2 cellular contexts compared by ENCODE assay signal in genomic region chr5:135750506-135750905, GRCh38.
TF ChIP-seq lines count a peak whose summit lies in the region.

No MANE protein-coding gene starts in this region.

TF ChIP-seq in SK-N-SH, 30 proteins besides CTCF, POLR2A, EP300 and RAD21 (continued from another document):
- TF ChIP-seq, protein P1, sequence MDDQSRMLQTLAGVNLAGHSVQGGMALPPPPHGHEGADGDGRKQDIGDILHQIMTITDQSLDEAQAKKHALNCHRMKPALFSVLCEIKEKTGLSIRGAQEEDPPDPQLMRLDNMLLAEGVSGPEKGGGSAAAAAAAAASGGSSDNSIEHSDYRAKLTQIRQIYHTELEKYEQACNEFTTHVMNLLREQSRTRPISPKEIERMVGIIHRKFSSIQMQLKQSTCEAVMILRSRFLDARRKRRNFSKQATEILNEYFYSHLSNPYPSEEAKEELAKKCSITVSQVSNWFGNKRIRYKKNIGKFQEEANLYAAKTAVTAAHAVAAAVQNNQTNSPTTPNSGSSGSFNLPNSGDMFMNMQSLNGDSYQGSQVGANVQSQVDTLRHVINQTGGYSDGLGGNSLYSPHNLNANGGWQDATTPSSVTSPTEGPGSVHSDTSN (IDR thresholded peaks at IDR 0.05) = no peak
- TF ChIP-seq, protein P2, sequence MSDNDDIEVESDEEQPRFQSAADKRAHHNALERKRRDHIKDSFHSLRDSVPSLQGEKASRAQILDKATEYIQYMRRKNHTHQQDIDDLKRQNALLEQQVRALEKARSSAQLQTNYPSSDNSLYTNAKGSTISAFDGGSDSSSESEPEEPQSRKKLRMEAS (IDR thresholded peaks at IDR 0.05; ENCODE audit: low read depth) = no peak
- no peak for TF ChIP-seq MXI1 (IDR thresholded peaks at IDR 0.05; ENCODE audit: low read depth, low read length)
- no peak for TF ChIP-seq FOXM1 (IDR thresholded peaks at IDR 0.05; ENCODE audit: low read depth)
- TF ChIP-seq FOXJ3 (CRISPR knock-in tag; IDR thresholded peaks at IDR 0.05) = no peak
- no peak for TF ChIP-seq NRF1 (IDR thresholded peaks at IDR 0.05; ENCODE audit: low read depth, low read length)
- TF ChIP-seq, protein P3, sequence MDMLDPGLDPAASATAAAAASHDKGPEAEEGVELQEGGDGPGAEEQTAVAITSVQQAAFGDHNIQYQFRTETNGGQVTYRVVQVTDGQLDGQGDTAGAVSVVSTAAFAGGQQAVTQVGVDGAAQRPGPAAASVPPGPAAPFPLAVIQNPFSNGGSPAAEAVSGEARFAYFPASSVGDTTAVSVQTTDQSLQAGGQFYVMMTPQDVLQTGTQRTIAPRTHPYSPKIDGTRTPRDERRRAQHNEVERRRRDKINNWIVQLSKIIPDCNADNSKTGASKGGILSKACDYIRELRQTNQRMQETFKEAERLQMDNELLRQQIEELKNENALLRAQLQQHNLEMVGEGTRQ (IDR thresholded peaks at IDR 0.05; ENCODE audit: borderline replicate concordance, low read depth, low read length) = no peak
- no peak for TF ChIP-seq MEF2A (IDR thresholded peaks at IDR 0.05; ENCODE audit: borderline replicate concordance, low read depth)
- TF ChIP-seq SIN3A (IDR thresholded peaks at IDR 0.05; ENCODE audit: borderline replicate concordance, low read depth, low read length) = no peak
- no peak for TF ChIP-seq ELF1 (IDR thresholded peaks at IDR 0.05)
- no peak for TF ChIP-seq NFIC (IDR thresholded peaks at IDR 0.05; ENCODE audit: borderline replicate concordance)

TF ChIP-seq in SK-N-SH treated with all-trans-retinoic acid at 6 μM for 48 hours, 23 proteins besides CTCF, POLR2A, EP300 and RAD21 (continued from another document):
- TF ChIP-seq, protein P4, sequence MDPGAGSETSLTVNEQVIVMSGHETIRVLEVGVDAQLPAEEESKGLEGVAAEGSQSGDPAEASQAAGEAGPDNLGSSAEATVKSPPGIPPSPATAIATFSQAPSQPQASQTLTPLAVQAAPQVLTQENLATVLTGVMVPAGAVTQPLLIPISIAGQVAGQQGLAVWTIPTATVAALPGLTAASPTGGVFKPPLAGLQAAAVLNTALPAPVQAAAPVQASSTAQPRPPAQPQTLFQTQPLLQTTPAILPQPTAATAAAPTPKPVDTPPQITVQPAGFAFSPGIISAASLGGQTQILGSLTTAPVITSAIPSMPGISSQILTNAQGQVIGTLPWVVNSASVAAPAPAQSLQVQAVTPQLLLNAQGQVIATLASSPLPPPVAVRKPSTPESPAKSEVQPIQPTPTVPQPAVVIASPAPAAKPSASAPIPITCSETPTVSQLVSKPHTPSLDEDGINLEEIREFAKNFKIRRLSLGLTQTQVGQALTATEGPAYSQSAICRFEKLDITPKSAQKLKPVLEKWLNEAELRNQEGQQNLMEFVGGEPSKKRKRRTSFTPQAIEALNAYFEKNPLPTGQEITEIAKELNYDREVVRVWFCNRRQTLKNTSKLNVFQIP (CRISPR knock-in tag; IDR thresholded peaks at IDR 0.05; ENCODE audit: borderline replicate concordance, low read depth) = no peak
- TF ChIP-seq TCF4 (CRISPR knock-in tag; IDR thresholded peaks at IDR 0.05; ENCODE audit: borderline replicate concordance) (no peak), ZNF8 (CRISPR knock-in tag; IDR thresholded peaks at IDR 0.05) (no peak)
